Comparison of ENCODE assay signal across 13 cellular contexts in the genomic region with DNA sequence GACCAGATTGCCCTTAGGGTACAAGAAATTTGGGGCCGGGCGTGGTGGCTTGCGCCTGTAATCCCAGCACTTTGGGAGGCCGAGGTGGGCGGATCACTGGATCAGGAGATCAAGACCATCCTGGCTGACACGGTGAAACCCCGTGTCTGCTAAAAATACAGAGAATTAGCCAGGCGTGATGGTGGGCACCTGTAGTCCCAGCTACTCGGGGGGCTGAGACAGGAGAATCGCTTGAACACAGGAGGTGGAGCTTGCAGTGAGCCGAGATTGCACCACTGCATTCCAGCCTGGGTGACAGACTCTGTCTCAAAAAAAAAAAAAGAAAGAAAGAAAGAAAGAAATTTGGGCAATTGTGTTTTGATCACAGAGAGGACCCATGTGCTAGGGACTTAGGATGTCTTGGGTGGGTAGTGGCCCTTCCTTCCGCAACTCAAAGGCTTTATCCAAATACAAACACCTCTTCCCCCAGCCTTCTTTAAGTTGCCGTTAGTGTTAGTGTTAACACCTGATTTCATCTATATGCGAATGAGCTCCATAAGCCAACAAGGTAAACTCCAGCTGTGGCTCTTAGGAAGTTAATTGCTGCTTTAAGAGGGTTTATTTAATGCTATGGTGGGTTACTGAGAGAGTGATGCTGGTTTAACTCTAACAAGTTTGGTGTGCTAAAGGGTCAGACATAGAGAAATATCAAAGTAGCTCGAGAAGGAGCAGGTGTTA. TPM values are rescaled to one million over a fixed set of nuclear protein-coding genes. Genes with fewer than 3 reads are reported as not detected.
DNase-seq lines count a peak whose midpoint lies in the region; ATAC-seq and TF ChIP-seq lines count a peak whose summit lies in the region.
"Had no signal": no experiment of that assay in that cellular context is flagged by ENCODE, and none has a peak within 500 bp of the region (broad histone marks: within the 10 kb centered on the region; RNA-seq: fewer than 3 reads in every experiment).

No MANE protein-coding gene starts in this region.

- peak overlapping the region; percentile 69 for H3K4me3 ChIP-seq in OCI-LY7 (ENCODE audit: low read depth, low read length, poor library complexity, severe bottlenecking)
- no peak overlapping the region for H3K4me3 ChIP-seq in lower leg skin (ENCODE audit: low read depth, poor library complexity, severe bottlenecking)
- H3K4me3 ChIP-seq in colonic mucosa, result no peak overlapping the region
- H3K4me3 ChIP-seq: GM23248 had no signal

- peak overlapping the region; percentile 85 for H3K4me2 ChIP-seq in OCI-LY7 (ENCODE audit: low read length)

- no peak overlapping the region for H3K9ac ChIP-seq in colonic mucosa (ENCODE audit: low read depth in 2 of 2, low read length in 2 of 2)
- H3K9ac ChIP-seq: GM23248 had no signal

- intact Hi-C loops in OCI-LY7 (cut with micrococcal nuclease; ENCODE audit: unreplicated experiment) (loop anchor here (1.0 to 2.0 kb wide), 2 partner anchors 9 to 331 kb away; a partner anchor contains a TSS), lower leg skin (cut with DNase I; ENCODE audit: low total_unique reads) (no loop called here), colonic mucosa (cut with DNase I) (no loop called here)

- no peaks in the 10 kb centered on the region for H3K9me3 ChIP-seq in OCI-LY7 (ENCODE audit: low read length)
- H3K9me3 ChIP-seq in colonic mucosa, result no peaks in the 10 kb centered on the region

- H3K36me3 ChIP-seq in OCI-LY7 (ENCODE audit: insufficient read depth, low read length) (peaks cover 5% of the 10 kb centered on the region; the same call in 1 of the 2 replicates), colonic mucosa (no peaks in the 10 kb centered on the region)

- POLR2A ChIA-PET in OCI-LY7 (lab: Charles Lee), result interaction anchor here (0.6 to 10.9 kb wide), 33 partner anchors 7 to 1934 kb away, joined by 3 to 142 read pairs (median 4); a partner anchor contains a TSS

- 54 to 61% methylated on average over 15 of the region's 15 CpGs for WGBS in lower leg skin, 2 donors

- ATAC-seq in GM18498 (IDR thresholded peaks at IDR 0.05; ENCODE audit: unreplicated experiment) (peak; percentile 32), GM19455 (IDR thresholded peaks at IDR 0.05; ENCODE audit: unreplicated experiment) (peak; percentile 40), HG02884 (IDR thresholded peaks at IDR 0.05; ENCODE audit: unreplicated experiment) (peak; percentile 23)

- DNase-seq in OCI-LY7 (ENCODE audit: low spot score) (peak; percentile 69), lower leg skin (ENCODE audit: low spot score in 2 of 2) (no peak), colonic mucosa (no peak), RKO (ENCODE audit: low spot score) (no peak)
- DNase-seq in effector CD8-positive, alpha-beta T cell (lab: John Stamatoyannopoulos, UW), result no peak
- DNase-seq: activated CD4-positive, alpha-beta T cell treated with anti-CD3 and anti-CD28 coated beads, Interleukin-2, amount 50 U/mL, for 48 hours; activated naive CD4-positive, alpha-beta T cell; GM23248; NCI-H1105 treated with DMSO at 0.1 percent for 48 hours; T-helper 1 cell had no signal

- H3K27me3 ChIP-seq in colonic mucosa, result no peaks in the 10 kb centered on the region

- CTCF ChIA-PET in OCI-LY7 (lab: Charles Lee; ENCODE audit: unreplicated experiment), result interaction anchor here (0.7 to 4.5 kb wide), 4 partner anchors 9 to 109 kb away, joined by 3 to 19 read pairs (median 3); a partner anchor contains a TSS

- peak overlapping the region; percentile 95 for H3K27ac ChIP-seq in OCI-LY7 (ENCODE audit: low read depth, low read length, poor library complexity, severe bottlenecking)
- no peak overlapping the region for H3K27ac ChIP-seq in colonic mucosa
- H3K27ac ChIP-seq: GM23248 had no signal

- peak overlapping the region; percentile 70 for H2AFZ ChIP-seq in OCI-LY7 (ENCODE audit: low read length)
- H2AFZ ChIP-seq: GM23248 had no signal

- no peaks in the 10 kb centered on the region for H3K9me2 ChIP-seq in OCI-LY7 (ENCODE audit: insufficient read depth, low read length)

- H3K79me2 ChIP-seq in OCI-LY7 (ENCODE audit: insufficient read depth, low read depth, low read length), result peaks cover 18% of the 10 kb centered on the region

- H4K20me1 ChIP-seq in OCI-LY7 (ENCODE audit: insufficient read depth, low read length), result no peaks in the 10 kb centered on the region

- BruUV-seq in OCI-LY7 (replicated peaks; lab: Mats Ljungman, UMichigan), result no TSS peak

- no peak for TF ChIP-seq POLR2A in lower leg skin (IDR thresholded peaks at IDR 0.05)

- H3K4me1 ChIP-seq in OCI-LY7 (ENCODE audit: insufficient read depth, low read length, poor library complexity, severe bottlenecking) (peaks cover 57% of the 10 kb centered on the region), colonic mucosa (no peaks in the 10 kb centered on the region)

- no peak for TF ChIP-seq CTCF in OCI-LY7 (conservative IDR thresholded peaks at IDR 0.05; ENCODE audit: low read length)
- TF ChIP-seq CTCF in lower leg skin (IDR thresholded peaks at IDR 0.05), result no peak
- no peak for TF ChIP-seq CTCF in colonic mucosa (IDR thresholded peaks at IDR 0.05)

RNA-seq across cellular contexts. Expression of a gene that starts 8.6 kb away (rescaled TPM):
- total RNA-seq in OCI-LY7 (2014; rRNA removed; shearing (Covaris generic)), result 1.2 and 1.7 TPM in 2 replicates
- total RNA-seq in OCI-LY7 (2022) (12.0 and 14.0 TPM in 2 replicates), lower leg skin (under 1 TPM in 3 of 4 donors, not detected in 1; 0.08 to 0.75 (median 0.61) TPM), colonic mucosa (1 to 10 TPM; 3.6 TPM)

RNA-seq across cellular contexts. Expression of a gene that starts 54.4 kb away (rescaled TPM):
- 14.0 and 17.3 TPM in 2 replicates for total RNA-seq in OCI-LY7 (2014; rRNA removed; shearing (Covaris generic))
- 30.9 and 37.6 TPM in 2 replicates for total RNA-seq in OCI-LY7 (2022)
- total RNA-seq in lower leg skin, result 10 to 100 TPM; 24.6 to 53.5 (median 32.4) TPM
- 10 to 100 TPM; 22.0 to 23.5 TPM for total RNA-seq in colonic mucosa

RNA-seq across cellular contexts. Expression of a gene that starts 55.1 kb away (rescaled TPM):
- 0.03 TPM in 1 of 2 replicates, not detected in the other for total RNA-seq in OCI-LY7 (2014; rRNA removed; shearing (Covaris generic))
- not detected in 2 replicates for total RNA-seq in OCI-LY7 (2022)
- total RNA-seq in lower leg skin, result 10 to 100 TPM; 10.7 to 25.2 (median 21.2) TPM
- 10 to 100 TPM in 1 of 2 donors, 1 to 10 TPM in 1; 5.0 to 34.9 TPM for total RNA-seq in colonic mucosa
- total RNA-seq: GM23248 had no signal

Comparison
In these comparisons a context has a peak if more than half of its experiments do, and no peak if none do; other contexts are left out.
1. RNA of a gene that starts 55.1 kb away (total RNA-seq): 5.0 to 34.9 TPM in colonic mucosa and 10.7 to 25.2 TPM in lower leg skin; 0.03 TPM in OCI-LY7; every median in the first group is over 4 times any median in the second.
2. Peak in every context shown above with its lines, with median percentiles within 50 percentile points of each other: ATAC-seq.